Comparison of ENCODE assay signal across 10 cellular contexts in genomic region chr12:46263140-46264017, GRCh38. TPM values are rescaled to one million over a fixed set of nuclear protein-coding genes. Genes with fewer than 3 reads are reported as not detected.
DNase-seq lines count a peak whose midpoint lies in the region; ATAC-seq and TF ChIP-seq lines count a peak whose summit lies in the region.
"Had no signal": no experiment of that assay in that cellular context is flagged by ENCODE, and none has a peak within 500 bp of the region (broad histone marks: within the 10 kb centered on the region; RNA-seq: fewer than 3 reads in every experiment).

No MANE protein-coding gene starts in this region.

- H3K27ac ChIP-seq in HUES48 (ENCODE audit: low read depth, low read length), result no peak overlapping the region
- H3K27ac ChIP-seq: SJCRH30 had no signal

- H3K9me3 Mint-ChIP-seq in brain, result no peaks in the 10 kb centered on the region
- H3K9me3 Mint-ChIP-seq in naive B cell, result peaks cover 0 to 1% (median 0%) of the 10 kb centered on the region in 7 donors

- H3K27ac Mint-ChIP-seq in brain (peak overlapping the region in 2 of 5 experiments; percentile 26 to 48), naive B cell (peak overlapping the region in 4 of 6 donors; percentile 62 to 91 (median 79))

- H3K36me3 ChIP-seq in BJ (ENCODE audit: control insufficient read depth, insufficient read depth, low read length) (no peaks in the 10 kb centered on the region), HUES48 (ENCODE audit: control insufficient read depth, insufficient read depth, low read length) (peaks cover 11% of the 10 kb centered on the region; the same call in 1 of the 2 replicates)

- peak overlapping the region in 4 of 5 experiments; percentile 16 to 72 (median 56) for H3K4me3 Mint-ChIP-seq in brain
- H3K4me3 Mint-ChIP-seq in naive B cell, result peak overlapping the region in 7 of 8 donors; percentile 34 to 80 (median 48)

- H3K4me3 ChIP-seq in BJ (ENCODE audit: low read depth, low read length) (no peak overlapping the region), HUES48 (ENCODE audit: low read depth, low read length) (peak overlapping the region; percentile 30; the same call in 1 of the 2 replicates)
- H3K4me3 ChIP-seq: SJCRH30 had no signal

- DNase-seq in BJ (ENCODE audit: low read depth) (no peak), naive B cell (no peak), SKM-1 treated with dmso at 0.1 percent for 144 hours (lab: John Stamatoyannopoulos, UW; ENCODE audit: unreplicated experiment) (no peak)
- DNase-seq: stimulated activated CD4-positive, alpha-beta T cell treated with anti-CD3 and anti-CD28 coated beads, Interleukin-12 subunit alpha, Interleukin-12 subunit beta, amount 100 ng/mL, for 4 hours had no signal

- H3K4me1 Mint-ChIP-seq in brain, result no peaks in the 10 kb centered on the region
- peaks cover 9 to 26% (median 25%) of the 10 kb centered on the region in 3 donors for H3K4me1 Mint-ChIP-seq in naive B cell

- CTCF ChIA-PET in BJ (lab: Yijun Ruan, JAX), result interaction anchor here (1.2 to 1.6 kb wide), 3 partner anchors 38 to 108 kb away, joined by 4 to 5 read pairs (median 4); no protein-coding TSS in a partner anchor

- H3K27me3 Mint-ChIP-seq in brain, result no peaks in the 10 kb centered on the region
- H3K27me3 Mint-ChIP-seq in naive B cell, result no peaks in the 10 kb centered on the region

- H3K4me1 ChIP-seq in HUES48 (ENCODE audit: control insufficient read depth, insufficient read depth, low read length), result peaks cover 70% of the 10 kb centered on the region

- TF ChIP-seq CTCF in BJ (IDR thresholded peaks at IDR 0.05; ENCODE audit: insufficient read depth, low read depth, low read length) (peak; percentile 31; the same call in 1 of the 2 replicates), brain (conservative IDR thresholded peaks at IDR 0.05) (peak in 1 of 2 experiments; percentile 50)

- H3K9ac ChIP-seq in HUES48 (ENCODE audit: low read depth, low read length), result no peak overlapping the region

- POLR2A ChIA-PET in BJ (lab: Charles Lee), result interaction anchor here (0.7 kb wide), 1 partner anchor 105 kb away, joined by 3 read pairs; no protein-coding TSS in a partner anchor

- ATAC-seq in naive B cell (ENCODE audit: low read depth in 2 of 2) (no peak), GM19467 (IDR thresholded peaks at IDR 0.05; ENCODE audit: unreplicated experiment) (no peak), HG03460 (IDR thresholded peaks at IDR 0.05; ENCODE audit: unreplicated experiment) (no peak), GM21737 (IDR thresholded peaks at IDR 0.05; ENCODE audit: unreplicated experiment) (no peak)

- H3K27me3 ChIP-seq in BJ (ENCODE audit: control insufficient read depth, insufficient read depth, low read length) (no peaks in the 10 kb centered on the region), HUES48 (ENCODE audit: control insufficient read depth, insufficient read depth, low read length) (no peaks in the 10 kb centered on the region)
- H3K27me3 ChIP-seq: SJCRH30 had no signal

- peaks cover 6% of the 10 kb centered on the region for H3K36me3 Mint-ChIP-seq in brain
- H3K36me3 Mint-ChIP-seq in naive B cell, result no peaks in the 10 kb centered on the region

- H3K9me3 ChIP-seq in HUES48 (ENCODE audit: control insufficient read depth, insufficient read depth, low read length), result no peaks in the 10 kb centered on the region
- H3K9me3 ChIP-seq: SJCRH30 had no signal

RNA-seq across cellular contexts. Expression of gene SLC38A1, which starts 5.5 kb away (rescaled TPM):
- polyA plus RNA-seq in BJ (2011; rRNA removed) (76.8 and 139 TPM in 2 replicates), brain (ENCODE audit: insufficient read depth, low read depth, low replicate concordance) (52.2 TPM), naive B cell (ENCODE audit: low read depth in 6 of 6) (100 to 1,000 TPM; 282 to 432 (median 343) TPM)
- polyA minus RNA-seq in BJ (2011; rRNA and poly(A)+ RNA removed), result 114 and 123 TPM in 2 replicates
